In genomic region chr15:39942101-39942752, GRCh38 we compare ENCODE assay signal across 19 cellular contexts. TPM values are rescaled to one million over a fixed set of nuclear protein-coding genes. Genes with fewer than 3 reads are reported as not detected.
DNase-seq lines count a peak whose midpoint lies in the region; ATAC-seq, FAIRE-seq and TF ChIP-seq lines count a peak whose summit lies in the region.
"Had no signal": no experiment of that assay in that cellular context is flagged by ENCODE, and none has a peak within 500 bp of the region (broad histone marks: within the 10 kb centered on the region; RNA-seq: fewer than 3 reads in every experiment).

No MANE protein-coding gene starts in this region.

- no peak overlapping the region for H3K4me3 ChIP-seq in A549
- no peak overlapping the region for H3K4me3 ChIP-seq in GM23248
- no peak overlapping the region for H3K4me3 ChIP-seq in fibroblast of the aortic adventitia (ENCODE audit: low read depth, low read length)
- H3K4me3 ChIP-seq: MG63, stomach had no signal

- no peak for TF ChIP-seq RAD21 in A549 (conservative IDR thresholded peaks at IDR 0.05 in 1 of 2, IDR thresholded peaks at IDR 0.05 in 1 of 2)

- H3K4me2 ChIP-seq in A549 (peak overlapping the region; percentile 0; the same call in 1 of the 3 replicates), GM23248 (ENCODE audit: unreplicated experiment) (peak overlapping the region; percentile 47)

- ATAC-seq in A549 (no peak), GM19452 (IDR thresholded peaks at IDR 0.05; ENCODE audit: unreplicated experiment) (no peak)
- ATAC-seq: foreskin keratinocyte had no signal

- no peaks in the 10 kb centered on the region for H3K27me3 ChIP-seq in GM23248 (replicated peaks; ENCODE audit: insufficient read depth)
- H3K27me3 ChIP-seq: foreskin keratinocyte, MG63, stomach had no signal

- H3K36me3 ChIP-seq in GM23248 (ENCODE audit: low read depth) = peaks cover 50% of the 10 kb centered on the region

- in situ Hi-C loops in GM23248 (cut with MboI) = no loop called here

- H2AFZ ChIP-seq in GM23248 = no peak overlapping the region

- peak overlapping the region in 1 of 2 experiments; percentile 68; a peak in 2 of 6 replicates for H3K27ac ChIP-seq in A549
- peak overlapping the region; percentile 22 for H3K27ac ChIP-seq in GM23248
- H3K27ac ChIP-seq: foreskin keratinocyte, stomach had no signal

- H3F3A ChIP-seq in GM23248 (ENCODE audit: insufficient read depth) = peaks cover 27% of the 10 kb centered on the region

- H4K20me1 ChIP-seq in GM23248 (ENCODE audit: insufficient read depth) = no peaks in the 10 kb centered on the region

- TF ChIP-seq EP300 in A549 (IDR thresholded peaks at IDR 0.05) = no peak

- TF ChIP-seq POLR2A in A549 (IDR thresholded peaks at IDR 0.05; ENCODE audit: low read length) = no peak

- POLR2A ChIA-PET in A549 (lab: Yijun Ruan, JAX) = no interaction called here

- no peaks in the 10 kb centered on the region for H3K9me2 ChIP-seq in GM23248 (ENCODE audit: insufficient read depth)

- no peaks in the 10 kb centered on the region for H3K9me3 ChIP-seq in A549
- no peaks in the 10 kb centered on the region for H3K9me3 ChIP-seq in GM23248 (ENCODE audit: low read depth)
- H3K9me3 ChIP-seq: Caco-2, MG63, stomach had no signal

- no peak for DNase-seq in A549 (ENCODE audit: low read depth in 1 of 2, low spot score in 1 of 2)
- peak; percentile 81 for DNase-seq in GM23248
- peak; percentile 51 for DNase-seq in amniotic epithelial cell (ENCODE audit: low read depth)
- DNase-seq in fibroblast of the aortic adventitia (ENCODE audit: low read depth) = peak; percentile 64
- no peak for DNase-seq in middle frontal gyrus (ENCODE audit: extremely low spot score, low spot score)
- no peak for DNase-seq in cerebellar cortex (ENCODE audit: low spot score)
- DNase-seq in HuH-7.5 (ENCODE audit: low spot score) = no peak
- DNase-seq: activated CD4-positive, CD25-positive, alpha-beta regulatory T cell; activated effector memory CD4-positive, alpha-beta T cell treated with anti-CD3 and anti-CD28 coated beads, Interleukin-2, amount 50 U/mL, for 16 hours; AML-193; aorta; Caco-2; foreskin keratinocyte; GDM1; MG63; naive B cell; Right ventricle myocardium superior; stomach had no signal

- no peak for TF ChIP-seq CTCF in A549 (IDR thresholded peaks at IDR 0.05)
- TF ChIP-seq CTCF in fibroblast of the aortic adventitia (IDR thresholded peaks at IDR 0.05; ENCODE audit: insufficient read depth, low read length) = no peak

- no peak overlapping the region for H3K9ac ChIP-seq in GM23248

- CTCF ChIA-PET in A549 (lab: Yijun Ruan, JAX) = no interaction called here

- peaks cover 41% of the 10 kb centered on the region for H3K79me2 ChIP-seq in GM23248 (ENCODE audit: insufficient read depth)

- 47% methylated on average over 3 of the region's 3 CpGs for WGBS in A549 (ENCODE audit: missing lambda C conversion rate)
- WGBS in GM23248 (ENCODE audit: low coverage in 1 of 2, low lambda C conversion rate in 2 of 2, missing lambda C conversion rate in 2 of 2), 2 experiments = 69 to 71% methylated on average over 3 of the region's 3 CpGs

- no peak for FAIRE-seq in A549 (lab: Jason Lieb, UNC)

- H3K4me1 ChIP-seq in A549 (peaks cover 15% of the 10 kb centered on the region), GM23248 (ENCODE audit: insufficient read depth) (peaks cover 46% of the 10 kb centered on the region)

TF ChIP-seq in A549, 52 proteins besides CTCF, POLR2A, EP300 and RAD21:
- TF ChIP-seq MAFK (IDR thresholded peaks at IDR 0.05; ENCODE audit: partially characterized antibody) (peak; percentile 97), NFE2L2 (conservative IDR thresholded peaks at IDR 0.05; ENCODE audit: low read length) (peak; percentile 71), FOSL2 (IDR thresholded peaks at IDR 0.05) (no peak), FOSL2 (CRISPR knock-in tag; IDR thresholded peaks at IDR 0.05) (peak; percentile 69), ZC3H11A (IDR thresholded peaks at IDR 0.05) (no peak), TFCP2L1 (CRISPR knock-in tag; IDR thresholded peaks at IDR 0.05) (no peak)

RNA-seq across cellular contexts. Expression of gene EIF2AK4, which starts 8.3 kb away (rescaled TPM):
- polyA plus RNA-seq in A549 (2011; rRNA removed) (38.3 and 38.6 TPM in 2 replicates), A549 (2017; fragmentation: RNase III; extraction: RNeasy Plus Mini Kit Qiagen cat#74134 plus additional on column Dnase treatment) (19.5 to 23.0 TPM (median 22.2 TPM) in 3 replicates), GM23248 (2016; fragmentation: Nextera tagmentation; extraction: Ambion mirVana) (79.3 and 79.8 TPM in 2 replicates)
- polyA plus RNA-seq in A549 (2012; cell fraction: cytosol; rRNA removed) = 19.5 and 22.1 TPM in 2 replicates
- 11.3 and 12.1 TPM in 2 replicates for polyA plus RNA-seq in A549 (2012; cell fraction: nucleus; rRNA removed)
- polyA minus RNA-seq in A549 (2011; rRNA and poly(A)+ RNA removed) = 43.5 and 44.0 TPM in 2 replicates
- 54.6 and 74.1 TPM in 2 replicates for total RNA-seq in GM23248 (2014; rRNA removed; shearing (Covaris generic))
- 46.5 and 61.1 TPM in 2 replicates for total RNA-seq in fibroblast of the aortic adventitia (ENCODE audit: low replicate concordance)

RNA-seq across cellular contexts. Expression of gene GPR176, which starts 22.2 kb away (rescaled TPM):
- polyA plus RNA-seq in A549 (2011; rRNA removed) (1.5 and 2.0 TPM in 2 replicates), A549 (2017; fragmentation: RNase III; extraction: RNeasy Plus Mini Kit Qiagen cat#74134 plus additional on column Dnase treatment) (7.1 to 8.1 TPM (median 8.1 TPM) in 3 replicates), GM23248 (2016; fragmentation: Nextera tagmentation; extraction: Ambion mirVana) (156 and 161 TPM in 2 replicates)
- 1.2 and 1.7 TPM in 2 replicates for polyA plus RNA-seq in A549 (2012; cell fraction: cytosol; rRNA removed)
- 1.2 and 2.5 TPM in 2 replicates for polyA plus RNA-seq in A549 (2012; cell fraction: nucleus; rRNA removed)
- 2.9 and 8.2 TPM in 2 replicates for polyA minus RNA-seq in A549 (2011; rRNA and poly(A)+ RNA removed)
- total RNA-seq in GM23248 (2014; rRNA removed; shearing (Covaris generic)) = 254 and 307 TPM in 2 replicates
- total RNA-seq in fibroblast of the aortic adventitia (ENCODE audit: low replicate concordance) = 49.7 and 160 TPM in 2 replicates

Comparison
In these comparisons a context has a peak if more than half of its experiments do, and no peak if none do; other contexts are left out.
1. DNase-seq: peak in GM23248 (single experiment), amniotic epithelial cell (single experiment) and fibroblast of the aortic adventitia (single experiment); none in A549 (0 of 2), middle frontal gyrus (single experiment), cerebellar cortex (single experiment) and HuH-7.5 (single experiment).